10 cellular contexts compared by ENCODE assay signal in the genomic region with DNA sequence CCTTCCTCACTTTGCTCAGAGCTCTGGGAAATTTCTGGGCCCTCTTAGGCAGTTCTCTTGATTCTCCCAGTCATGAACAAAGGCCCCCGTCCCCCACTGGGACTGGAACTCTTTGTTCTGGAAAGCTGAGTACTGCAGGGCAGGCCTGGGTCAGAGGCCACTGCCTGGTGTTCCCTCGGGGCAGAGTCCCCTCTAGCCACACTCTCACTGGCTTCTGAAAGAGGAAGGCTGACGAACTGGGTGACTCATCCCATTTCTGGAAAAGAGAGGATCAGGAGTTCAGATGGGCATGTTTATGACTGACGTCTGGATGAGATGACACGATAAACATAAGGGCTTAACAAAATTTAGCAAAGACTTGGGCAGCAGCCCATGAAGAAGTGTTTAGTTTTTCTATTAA. TPM values are rescaled to one million over a fixed set of nuclear protein-coding genes. Genes with fewer than 3 reads are reported as not detected.
DNase-seq lines count a peak whose midpoint lies in the region; ATAC-seq, FAIRE-seq and TF ChIP-seq lines count a peak whose summit lies in the region.
"Had no signal": no experiment of that assay in that cellular context is flagged by ENCODE, and none has a peak within 500 bp of the region (broad histone marks: within the 10 kb centered on the region; RNA-seq: fewer than 3 reads in every experiment).

No MANE protein-coding gene starts in this region.

- no peaks in the 10 kb centered on the region for H3K36me3 ChIP-seq in K562 (ENCODE audit: control insufficient read depth, insufficient read depth, low read length)

- no peaks in the 10 kb centered on the region for H3K36me3 Mint-ChIP-seq in T-helper 17 cell (ENCODE audit: low read depth)

- peak; percentile 98 for FAIRE-seq in A549 (lab: Jason Lieb, UNC)
- FAIRE-seq in K562 (lab: Jason Lieb, UNC) = no peak

- H3K27me3 ChIP-seq in K562 (ENCODE audit: control insufficient read depth in 2 of 2, insufficient read depth in 2 of 2, low read length in 2 of 2) = no peaks in the 10 kb centered on the region

- peak overlapping the region in 1 of 2 experiments; percentile 64; a peak in 1 of 4 replicates for H3K9ac ChIP-seq in K562 (ENCODE audit: insufficient read depth in 1 of 2, low read depth in 2 of 2, low read length in 2 of 2)

- H3K9me3 ChIP-seq in A549 (peaks cover 5% of the 10 kb centered on the region), K562 (replicated peaks; ENCODE audit: control insufficient read depth, insufficient read depth, low read depth, low read length) (no peaks in the 10 kb centered on the region), T-helper 17 cell (ENCODE audit: control insufficient read depth, low read length, poor library complexity, severe bottlenecking) (no peaks in the 10 kb centered on the region)

- H2AFZ ChIP-seq in K562 (ENCODE audit: low read depth, low read length) = peak overlapping the region; percentile 64

- no peak overlapping the region for H3K27ac Mint-ChIP-seq in T-helper 17 cell
- H3K27ac Mint-ChIP-seq: stimulated activated naive CD8-positive, alpha-beta T cell treated with anti-CD3 and anti-CD28 coated beads, Interleukin-15, Interleukin-2, amounts not matched to agents 100 ng/mL and 50 ng/mL, for 24 hours had no signal

- intact Hi-C loops in K562 (cut with micrococcal nuclease) = no loop called here
- intact Hi-C loops in left colon (cut with DNase I, micrococcal nuclease) = no loop called here

- no peak overlapping the region for H3K4me3 Mint-ChIP-seq in T-helper 17 cell
- H3K4me3 Mint-ChIP-seq: stimulated activated naive CD8-positive, alpha-beta T cell treated with anti-CD3 and anti-CD28 coated beads, Interleukin-15, Interleukin-2, amounts not matched to agents 100 ng/mL and 50 ng/mL, for 24 hours had no signal

- ATAC-seq in A549 = peak; percentile 82 to 88
- ATAC-seq in K562 = no peak; the same call in 2 of the 3 replicates
- peak; percentile 66 for ATAC-seq in left colon
- no peak for ATAC-seq in T-helper 17 cell
- ATAC-seq in GM19328 (IDR thresholded peaks at IDR 0.05; ENCODE audit: unreplicated experiment) = no peak

- H3K4me1 ChIP-seq in A549 = peaks cover 40% of the 10 kb centered on the region
- peaks cover 2 to 19% of the 10 kb centered on the region in 2 experiments; a peak in 4 of 5 replicates for H3K4me1 ChIP-seq in K562 (replicated peaks in 1 of 2; ENCODE audit: control insufficient read depth in 2 of 2, insufficient read depth in 2 of 2, low read length in 2 of 2)

- no TSS peak for BruUV-seq in K562 (replicated peaks; lab: Mats Ljungman, UMichigan)

- CTCF ChIA-PET in A549 (lab: Yijun Ruan, JAX) = interaction anchor here (0.8 kb wide), 1 partner anchor 14 kb away, joined by 3 read pairs; no protein-coding TSS in a partner anchor
- CTCF ChIA-PET in K562 (lab: Yijun Ruan, JAX; ENCODE audit: low intra/inter-chr PET ratio) = no interaction called here

- POLR2A ChIA-PET in A549 (lab: Yijun Ruan, JAX) (interaction anchor here (1.1 kb wide), 1 partner anchor 48 kb away, joined by 12 read pairs; no protein-coding TSS in a partner anchor), K562 (lab: Yijun Ruan, JAX) (no interaction called here)

- no peaks in the 10 kb centered on the region for H4K20me1 ChIP-seq in K562 (replicated peaks; ENCODE audit: control insufficient read depth, insufficient read depth, low read length)

- DNase-seq in A549 (ENCODE audit: low read depth in 1 of 2, low spot score in 1 of 2) (peak; percentile 53 to 93), HPDE6-E6E7 (ENCODE audit: extremely low spot score) (peak; percentile 53), K562 (ENCODE audit: extremely low read depth in 1 of 4, low spot score in 3 of 4) (peak in 3 of 4 experiments; percentile 15 to 52 (median 18)), left colon (peak; percentile 19 to 64), NCI-H748 (lab: John Stamatoyannopoulos, UW; ENCODE audit: unreplicated experiment) (no peak), T-helper 17 cell (no peak)
- DNase-seq in activated T-cell treated with anti-CD3 and anti-CD28 coated beads, Interleukin-2, amount 50 U/mL, for 48 hours = no peak
- DNase-seq: activated CD4-positive, alpha-beta T cell treated with anti-CD3 and anti-CD28 coated beads for 4 hours had no signal

- no peaks in the 10 kb centered on the region for H3K27me3 Mint-ChIP-seq in T-helper 17 cell
- H3K27me3 Mint-ChIP-seq: stimulated activated naive CD8-positive, alpha-beta T cell treated with anti-CD3 and anti-CD28 coated beads, Interleukin-15, Interleukin-2, amounts not matched to agents 100 ng/mL and 50 ng/mL, for 24 hours had no signal

- TF ChIP-seq POLR2A in A549 (IDR thresholded peaks at IDR 0.05; ENCODE audit: low read length) (no peak), K562 (conservative IDR thresholded peaks at IDR 0.05) (no peak)

- H3K79me2 ChIP-seq in K562 (ENCODE audit: control insufficient read depth, insufficient read depth, low read length) = no peaks in the 10 kb centered on the region

- H3K4me2 ChIP-seq in A549 (peak overlapping the region; percentile 76), K562 (ENCODE audit: insufficient read depth, low read length) (no peak overlapping the region; the same call in 1 of the 2 replicates)

- peaks cover 10% of the 10 kb centered on the region for H3K4me1 Mint-ChIP-seq in T-helper 17 cell

- TF ChIP-seq CTCF in A549 (IDR thresholded peaks at IDR 0.05) (no peak), K562 (IDR thresholded peaks at IDR 0.05 in 2 of 3, conservative IDR thresholded peaks at IDR 0.05 in 1 of 3; ENCODE audit: insufficient read depth in 2 of 3, low read depth in 1 of 3, low read length in 3 of 3) (no peak)

- peak overlapping the region; percentile 90 to 91 for H3K27ac ChIP-seq in A549
- no peak overlapping the region for H3K27ac ChIP-seq in K562 (ENCODE audit: extremely low read depth, low read depth, low read length)

- 0 out of 5 replicates have a peak, but pooled peaks have one; percentile 5 to 32 for TF ChIP-seq RAD21 in A549 (conservative IDR thresholded peaks at IDR 0.05 in 1 of 2, IDR thresholded peaks at IDR 0.05 in 1 of 2)
- TF ChIP-seq RAD21 in K562 (CRISPR knock-in tag; conservative IDR thresholded peaks at IDR 0.05 in 1 of 2, IDR thresholded peaks at IDR 0.05 in 1 of 2) = no peak

- in situ Hi-C loops in K562 (cut with MboI) = no loop called here

- H3K4me3 ChIP-seq in A549 (no peak overlapping the region), K562 (no peak overlapping the region)

- TF ChIP-seq EP300 in A549 (IDR thresholded peaks at IDR 0.05) (peak in 1 of 2 experiments; percentile 70; a peak in 1 of 5 replicates), K562 (IDR thresholded peaks at IDR 0.05; ENCODE audit: low read length) (peak; percentile 19; the same call in 1 of the 2 replicates)

- no peaks in the 10 kb centered on the region for H3K9me1 ChIP-seq in K562 (ENCODE audit: control insufficient read depth, insufficient read depth, low read length)

- 0% methylated on average over 5 of the region's 5 CpGs for WGBS in A549 (ENCODE audit: missing lambda C conversion rate)
- WGBS in K562 (ENCODE audit: insufficient coverage, low coverage, missing lambda C conversion rate) = 9% methylated on average over 4 of the region's 5 CpGs

TF ChIP-seq in A549, 52 proteins besides CTCF, POLR2A, EP300 and RAD21 (continues in another document):
- TF ChIP-seq JUN (IDR thresholded peaks at IDR 0.05) (peak; percentile 58 to 70; a peak in 4 of 5 replicates), JUNB (IDR thresholded peaks at IDR 0.05) (peak; percentile 74), GATA3 (IDR thresholded peaks at IDR 0.05; ENCODE audit: borderline replicate concordance) (peak; percentile 80), CEBPB (IDR thresholded peaks at IDR 0.05) (0 out of 4 replicates have a peak, but pooled peaks of 1 of the 2 experiments have one; percentile 45), SMC3 (IDR thresholded peaks at IDR 0.05) (peak; percentile 21; the same call in 1 of the 3 replicates), SREBF2 (IDR thresholded peaks at IDR 0.05) (no peak), ESRRA (IDR thresholded peaks at IDR 0.05; ENCODE audit: borderline replicate concordance, low read length) (0 out of 2 replicates have a peak, but pooled peaks have one; percentile 12)

TF ChIP-seq in K562, 482 proteins besides CTCF, POLR2A, EP300 and RAD21 (continues in another document):
- TF ChIP-seq ILF3 (IDR thresholded peaks at IDR 0.05; ENCODE audit: borderline replicate concordance) = no peak

RNA-seq across cellular contexts. Expression of a gene that starts 47.7 kb away (rescaled TPM):
- polyA plus RNA-seq in A549 (2011; rRNA removed) (187 and 216 TPM in 2 replicates), A549 (2017; fragmentation: RNase III; extraction: RNeasy Plus Mini Kit Qiagen cat#74134 plus additional on column Dnase treatment) (341 to 390 TPM (median 371 TPM) in 3 replicates), K562 (2011; rRNA removed) (66.2 and 106 TPM in 2 replicates), K562 (2014; fragmentation: Illumina TruSeq; extraction: Trizol) (168 and 178 TPM in 2 replicates), K562 (2014; fragmentation: Nextera tagmentation; extraction: Ambion mirVana) (100 to 1,000 TPM in 1 of 2 experiments, 10 to 100 TPM in 1; 51.3 to 119 TPM), K562 (2014; rRNA removed) (138 and 150 TPM in 2 replicates)
- 32.5 and 46.8 TPM in 2 replicates for polyA plus RNA-seq in A549 (2012; cell fraction: cytosol; rRNA removed)
- 36.6 and 60.0 TPM in 2 replicates for polyA plus RNA-seq in A549 (2012; cell fraction: nucleus; rRNA removed)
- polyA minus RNA-seq in A549 (2011; rRNA and poly(A)+ RNA removed) = 205 and 251 TPM in 2 replicates
- 184 and 523 TPM in 2 replicates for total RNA-seq in K562 (2011; cell fraction: chromatin; rRNA removed; ENCODE audit: low replicate concordance)
- total RNA-seq in K562 (2011; cell fraction: nucleolus; rRNA removed) = 105 and 114 TPM in 2 replicates
- 219 and 321 TPM in 2 replicates for total RNA-seq in K562 (2011; cell fraction: nucleoplasm; rRNA removed)
- total RNA-seq in K562 (2014; rRNA removed) (132 and 138 TPM in 2 replicates), K562 (2014; rRNA removed; fragmentation: Illumina TruSeq; extraction: Trizol) (156 and 177 TPM in 2 replicates), K562 (2015; rRNA removed; fragmentation: Illumina TruSeq; extraction: Trizol) (119 and 132 TPM in 2 replicates), K562 (2021) (213 and 232 TPM in 2 replicates), left colon (100 to 1,000 TPM; 277 to 302 TPM), T-helper 17 cell (100 to 1,000 TPM; 795 to 944 TPM)
- 26.7 and 35.7 TPM in 2 replicates for polyA plus RNA-seq in K562 (2011; cell fraction: cytosol; rRNA removed)
- polyA plus RNA-seq in K562 (2011; cell fraction: nucleus; rRNA removed) = 67.8 and 77.0 TPM in 2 replicates
- polyA plus RNA-seq in K562 (2012) = 92.5 and 137 TPM in 2 replicates
- polyA minus RNA-seq in K562 (2011; rRNA and poly(A)+ RNA removed) = 207 and 251 TPM in 2 replicates
- 78.8 and 134 TPM in 2 replicates for polyA minus RNA-seq in K562 (2011; cell fraction: cytosol; rRNA and poly(A)+ RNA removed)
- 130 and 179 TPM in 2 replicates for polyA minus RNA-seq in K562 (2011; cell fraction: nucleus; rRNA and poly(A)+ RNA removed)

Comparison
In these comparisons a context has a peak if more than half of its experiments do, and no peak if none do; other contexts are left out.
1. ATAC-seq: peak in A549 (2 of 2) and left colon (single experiment); none in K562 (single experiment), T-helper 17 cell (single experiment) and GM19328 (single experiment).
2. DNase-seq: peak in A549 (2 of 2), HPDE6-E6E7 (single experiment), K562 (3 of 4) and left colon (2 of 2); none in NCI-H748 (single experiment), T-helper 17 cell (0 of 3) and activated T-cell treated with anti-CD3 and anti-CD28 coated beads, Interleukin-2, amount 50 U/mL, for 48 hours (0 of 2).